Comparison of ENCODE assay signal across 13 cellular contexts in genomic region chr20:46306743-46307138, GRCh38. TPM values are rescaled to one million over a fixed set of nuclear protein-coding genes. Genes with fewer than 3 reads are reported as not detected.
DNase-seq lines count a peak whose midpoint lies in the region; ATAC-seq and TF ChIP-seq lines count a peak whose summit lies in the region.
"Had no signal": no experiment of that assay in that cellular context is flagged by ENCODE, and none has a peak within 500 bp of the region (broad histone marks: within the 10 kb centered on the region; RNA-seq: fewer than 3 reads in every experiment).

No MANE protein-coding gene starts in this region.

- H3K27me3 ChIP-seq in ascending aorta = peaks cover 7% of the 10 kb centered on the region
- H3K27me3 ChIP-seq: vagina had no signal

- H3K4me3 Mint-ChIP-seq in activated naive CD4-positive, alpha-beta T cell treated with anti-CD3 and anti-CD28 coated beads, Interleukin-2, amount 50 U/mL, for 24 hours = peak overlapping the region; percentile 61
- peak overlapping the region; percentile 42 to 73 (median 49) for H3K4me3 Mint-ChIP-seq in T-cell
- H3K4me3 Mint-ChIP-seq in glutamatergic neuron (ENCODE audit: unreplicated experiment) = peak overlapping the region; percentile 74
- H3K4me3 Mint-ChIP-seq in stimulated activated naive CD8-positive, alpha-beta T cell treated with anti-CD3 and anti-CD28 coated beads, Interleukin-15, amount 100 ng/mL, for 72 hours = peak overlapping the region; percentile 16 to 37

- H3K36me3 Mint-ChIP-seq in activated naive CD4-positive, alpha-beta T cell treated with anti-CD3 and anti-CD28 coated beads, Interleukin-2, amount 50 U/mL, for 24 hours = no peaks in the 10 kb centered on the region
- H3K36me3 Mint-ChIP-seq in T-cell (no peaks in the 10 kb centered on the region), glutamatergic neuron (ENCODE audit: unreplicated experiment) (no peaks in the 10 kb centered on the region)

- intact Hi-C loops in ascending aorta (cut with DNase I) = no loop called here

- H3K9me3 Mint-ChIP-seq in activated naive CD4-positive, alpha-beta T cell treated with anti-CD3 and anti-CD28 coated beads, Interleukin-2, amount 50 U/mL, for 24 hours = no peaks in the 10 kb centered on the region
- no peaks in the 10 kb centered on the region for H3K9me3 Mint-ChIP-seq in T-cell
- peaks cover 5% of the 10 kb centered on the region for H3K9me3 Mint-ChIP-seq in glutamatergic neuron (ENCODE audit: unreplicated experiment)
- H3K9me3 Mint-ChIP-seq in stimulated activated naive CD8-positive, alpha-beta T cell treated with anti-CD3 and anti-CD28 coated beads, Interleukin-15, amount 100 ng/mL, for 72 hours = no peaks in the 10 kb centered on the region

- POLR2A ChIA-PET in T-cell (lab: Charles Lee) = no interaction called here

- peaks cover 52% of the 10 kb centered on the region for H3K27me3 Mint-ChIP-seq in activated naive CD4-positive, alpha-beta T cell treated with anti-CD3 and anti-CD28 coated beads, Interleukin-2, amount 50 U/mL, for 24 hours
- H3K27me3 Mint-ChIP-seq in T-cell = peaks cover 62 to 75% of the 10 kb centered on the region in 2 donors
- H3K27me3 Mint-ChIP-seq in glutamatergic neuron (ENCODE audit: unreplicated experiment) = peaks cover 14% of the 10 kb centered on the region
- H3K27me3 Mint-ChIP-seq in stimulated activated naive CD8-positive, alpha-beta T cell treated with anti-CD3 and anti-CD28 coated beads, Interleukin-15, amount 100 ng/mL, for 72 hours = peaks cover 72% of the 10 kb centered on the region

- ATAC-seq in T-cell (replicated peaks in 1 of 4) = no peak
- ATAC-seq in stimulated activated naive CD8-positive, alpha-beta T cell treated with anti-CD3 and anti-CD28 coated beads, Interleukin-15, amount 100 ng/mL, for 72 hours = no peak

- H3K9me3 ChIP-seq in ascending aorta = no peaks in the 10 kb centered on the region
- H3K9me3 ChIP-seq: stomach, vagina had no signal

- H3K4me1 Mint-ChIP-seq in activated naive CD4-positive, alpha-beta T cell treated with anti-CD3 and anti-CD28 coated beads, Interleukin-2, amount 50 U/mL, for 24 hours = peaks cover under 1% of the 10 kb centered on the region
- H3K4me1 Mint-ChIP-seq in T-cell = peaks cover 4 to 20% (median 13%) of the 10 kb centered on the region in 3 donors
- H3K4me1 Mint-ChIP-seq in glutamatergic neuron (ENCODE audit: low read depth, unreplicated experiment) = peaks cover 22% of the 10 kb centered on the region
- H3K4me1 Mint-ChIP-seq in stimulated activated naive CD8-positive, alpha-beta T cell treated with anti-CD3 and anti-CD28 coated beads, Interleukin-15, amount 100 ng/mL, for 72 hours = peaks cover 10% of the 10 kb centered on the region

- no peak overlapping the region for H3K27ac ChIP-seq in ascending aorta
- H3K27ac ChIP-seq: stomach, vagina had no signal

- H3K4me3 ChIP-seq in ascending aorta = no peak overlapping the region

- H3K36me3 ChIP-seq in ascending aorta = no peaks in the 10 kb centered on the region
- H3K36me3 ChIP-seq: stomach, vagina had no signal

- CTCF ChIA-PET in T-cell (lab: Charles Lee) = interaction anchor here (0.6 to 1.2 kb wide), 9 partner anchors 19 to 179 kb away, joined by 3 to 10 read pairs (median 4); partner anchors contain the start of gene ELMO2 (in 1 of the 2)

- DNase-seq in activated naive CD4-positive, alpha-beta T cell treated with anti-CD3 and anti-CD28 coated beads, Interleukin-2, amount 50 U/mL, for 16 hours = no peak
- DNase-seq in T-cell (no peak), glutamatergic neuron (no peak), occipital lobe (lab: John Stamatoyannopoulos, UW) (no peak), dermis blood vessel endothelial cell (no peak), ascending aorta (ENCODE audit: low spot score in 2 of 2) (no peak)
- DNase-seq in stimulated activated naive CD8-positive, alpha-beta T cell treated with anti-CD3 and anti-CD28 coated beads, Interleukin-15, amount 100 ng/mL, for 72 hours = no peak
- DNase-seq: SHP77 treated with DMSO at 0.1 percent for 48 hours had no signal

- peaks cover 6% of the 10 kb centered on the region in 2 donors for H3K4me1 ChIP-seq in ascending aorta

- no peak overlapping the region for H3K27ac Mint-ChIP-seq in activated naive CD4-positive, alpha-beta T cell treated with anti-CD3 and anti-CD28 coated beads, Interleukin-2, amount 50 U/mL, for 24 hours
- H3K27ac Mint-ChIP-seq in T-cell (no peak overlapping the region), glutamatergic neuron (ENCODE audit: unreplicated experiment) (peak overlapping the region; percentile 18)
- no peak overlapping the region for H3K27ac Mint-ChIP-seq in stimulated activated naive CD8-positive, alpha-beta T cell treated with anti-CD3 and anti-CD28 coated beads, Interleukin-15, amount 100 ng/mL, for 72 hours

- no peak for TF ChIP-seq CTCF in glutamatergic neuron (IDR thresholded peaks at IDR 0.05; ENCODE audit: partially characterized antibody, unreplicated experiment)
- no peak for TF ChIP-seq CTCF in ascending aorta (IDR thresholded peaks at IDR 0.05)

RNA-seq across cellular contexts. Expression of gene CDH22, which starts 1.6 kb away (rescaled TPM):
- total RNA-seq in T-cell = not detected
- 7.9 TPM for total RNA-seq in glutamatergic neuron (ENCODE audit: unreplicated experiment)
- total RNA-seq in occipital lobe = 0.31 TPM
- 0.05 TPM in 1 of 2 replicates, not detected in the other for total RNA-seq in dermis blood vessel endothelial cell
- total RNA-seq in ascending aorta = not detected
- total RNA-seq: Calu3, fibroblast of lung had no signal
